ENCODE assay signal across 9 cellular contexts in genomic region chr17:2179615-2180295, GRCh38.
DNase-seq lines count a peak whose midpoint lies in the region; ATAC-seq and TF ChIP-seq lines count a peak whose summit lies in the region.
"Had no signal": no experiment of that assay in that cellular context is flagged by ENCODE, and none has a peak within 500 bp of the region (broad histone marks: within the 10 kb centered on the region; RNA-seq: fewer than 3 reads in every experiment).

No MANE protein-coding gene starts in this region.

- 0 out of 2 replicates have a peak, but pooled peaks cover 3% of the 10 kb centered on the region for H3K36me3 ChIP-seq in Caco-2 (ENCODE audit: control insufficient read depth, insufficient read depth, low read length)
- H3K36me3 ChIP-seq in RWPE2 (ENCODE audit: low read depth): no peaks in the 10 kb centered on the region
- no peaks in the 10 kb centered on the region for H3K36me3 ChIP-seq in psoas muscle (ENCODE audit: insufficient read depth in 1 of 2, low read depth in 1 of 2)

- H3K36me3 Mint-ChIP-seq in Caco-2 (ENCODE audit: insufficient read depth, unreplicated experiment): peaks cover 6% of the 10 kb centered on the region
- H3K36me3 Mint-ChIP-seq in activated CD4-positive, alpha-beta T cell treated with anti-CD3 and anti-CD28 coated beads for 36 hours (ENCODE audit: low read depth): peaks cover 6% of the 10 kb centered on the region

- WGBS in psoas muscle, 3 donors: 5 to 6% (median 5%) methylated on average over 9 of the region's 9 CpGs

- peaks cover 23% of the 10 kb centered on the region for H3K4me1 ChIP-seq in Caco-2
- peaks cover 48% of the 10 kb centered on the region for H3K4me1 ChIP-seq in RWPE2 (ENCODE audit: insufficient read depth, poor library complexity, severe bottlenecking)
- peaks cover 75% of the 10 kb centered on the region for H3K4me1 ChIP-seq in psoas muscle

- H3K27ac ChIP-seq in RWPE2 (ENCODE audit: poor library complexity, severe bottlenecking) (no peak overlapping the region), psoas muscle (peak overlapping the region; percentile 84)

- POLR2A ChIA-PET in Caco-2 (lab: Charles Lee): no interaction called here
- POLR2A ChIA-PET in activated CD4-positive, alpha-beta T cell treated with anti-CD3 and anti-CD28 coated beads for 36 hours (lab: Charles Lee): interaction anchor here (0.6 kb wide), 1 partner anchor 125 kb away, joined by 8 read pairs; no protein-coding TSS in a partner anchor

- no peak overlapping the region for H3K4me3 ChIP-seq in Caco-2 (ENCODE audit: low read depth, low read length)
- H3K4me3 ChIP-seq in RWPE2 (ENCODE audit: severe bottlenecking): no peak overlapping the region
- no peak overlapping the region for H3K4me3 ChIP-seq in foreskin fibroblast (ENCODE audit: low read depth in 1 of 2, low read length in 2 of 2)
- no peak overlapping the region for H3K4me3 ChIP-seq in psoas muscle
- H3K4me3 ChIP-seq: GM12878 had no signal

- no TSS peak for BruUV-seq in Caco-2 (replicated peaks; lab: Mats Ljungman, UMichigan)

- no peaks in the 10 kb centered on the region for H3K27me3 ChIP-seq in Caco-2 (replicated peaks; ENCODE audit: control insufficient read depth, insufficient read depth, low read length)
- H3K27me3 ChIP-seq in RWPE2 (ENCODE audit: insufficient read depth, poor library complexity, severe bottlenecking): no peaks in the 10 kb centered on the region
- H3K27me3 ChIP-seq in psoas muscle (ENCODE audit: insufficient read depth in 3 of 3, low read length in 2 of 3): no peaks in the 10 kb centered on the region

- H3K9me3 Mint-ChIP-seq in Caco-2 (ENCODE audit: unreplicated experiment): no peaks in the 10 kb centered on the region
- no peaks in the 10 kb centered on the region for H3K9me3 Mint-ChIP-seq in activated CD4-positive, alpha-beta T cell treated with anti-CD3 and anti-CD28 coated beads for 36 hours (ENCODE audit: low read depth)

- no peak overlapping the region for H3K4me3 Mint-ChIP-seq in Caco-2 (ENCODE audit: unreplicated experiment)
- H3K4me3 Mint-ChIP-seq in activated CD4-positive, alpha-beta T cell treated with anti-CD3 and anti-CD28 coated beads for 36 hours: no peak overlapping the region

- intact Hi-C loops in Caco-2 (cut with micrococcal nuclease; ENCODE audit: unreplicated experiment): no loop called here
- intact Hi-C loops in psoas muscle (cut with DNase I): loop anchor here (5.0 kb wide), 2 partner anchors 33 to 58 kb away; no protein-coding TSS in a partner anchor
- intact Hi-C loops in activated CD4-positive, alpha-beta T cell treated with anti-CD3 and anti-CD28 coated beads for 36 hours (cut with DNase I, micrococcal nuclease): loop anchor here in 1 of 2 experiments (5.0 kb wide), 1 partner anchor 122 kb away; the partner anchor contains the start of gene HIC1

- no peaks in the 10 kb centered on the region for H3K9me3 ChIP-seq in Caco-2
- no peaks in the 10 kb centered on the region for H3K9me3 ChIP-seq in RWPE2 (ENCODE audit: severe bottlenecking)
- no peaks in the 10 kb centered on the region for H3K9me3 ChIP-seq in psoas muscle

- CTCF ChIA-PET in Caco-2 (lab: Charles Lee): no interaction called here
- CTCF ChIA-PET in activated CD4-positive, alpha-beta T cell treated with anti-CD3 and anti-CD28 coated beads for 36 hours (lab: Charles Lee): interaction anchor here (2.7 kb wide), 1 partner anchor 65 kb away, joined by 15 read pairs; no protein-coding TSS in a partner anchor

- peak; percentile 7; the same call in 1 of the 3 replicates for ATAC-seq in RWPE2 (ENCODE audit: low read depth)
- peak; percentile 64 to 86 (median 71) for ATAC-seq in psoas muscle
- ATAC-seq in HG03460 (IDR thresholded peaks at IDR 0.05; ENCODE audit: unreplicated experiment): no peak
- ATAC-seq in activated CD4-positive, alpha-beta T cell treated with anti-CD3 and anti-CD28 coated beads for 36 hours: no peak
- ATAC-seq: GM12878 had no signal

- no peak for TF ChIP-seq CTCF in Caco-2 (IDR thresholded peaks at IDR 0.05; ENCODE audit: insufficient read depth in 1 of 2, low read depth in 1 of 2, low read length in 1 of 2, severe bottlenecking in 1 of 2, unreplicated experiment in 1 of 2)
- TF ChIP-seq CTCF in RWPE2 (IDR thresholded peaks at IDR 0.05; ENCODE audit: poor library complexity, severe bottlenecking): no peak
- TF ChIP-seq CTCF in foreskin fibroblast (IDR thresholded peaks at IDR 0.05; ENCODE audit: low read depth, low read length): no peak
- TF ChIP-seq CTCF in psoas muscle (IDR thresholded peaks at IDR 0.05): no peak

- H3K4me1 Mint-ChIP-seq in Caco-2 (ENCODE audit: low read depth, unreplicated experiment): peaks cover 19% of the 10 kb centered on the region
- H3K4me1 Mint-ChIP-seq in activated CD4-positive, alpha-beta T cell treated with anti-CD3 and anti-CD28 coated beads for 36 hours: no peaks in the 10 kb centered on the region

- no peak for DNase-seq in Caco-2
- DNase-seq in RWPE2 (ENCODE audit: low spot score): no peak
- DNase-seq in foreskin fibroblast: peak; percentile 96 to 98
- DNase-seq in psoas muscle: peak; percentile 78 to 83
- DNase-seq in activated CD4-positive, alpha-beta T cell treated with anti-CD3 and anti-CD28 coated beads, Interleukin-2, amount 50 U/mL, for 4 hours: no peak
- DNase-seq in GM19240 (ENCODE audit: insufficient read length, low spot score): no peak
- DNase-seq in activated CD4-positive, alpha-beta T cell treated with anti-CD3 and anti-CD28 coated beads for 36 hours: no peak

- H3K27ac Mint-ChIP-seq in Caco-2 (ENCODE audit: unreplicated experiment): peak overlapping the region; percentile 26
- no peak overlapping the region for H3K27ac Mint-ChIP-seq in activated CD4-positive, alpha-beta T cell treated with anti-CD3 and anti-CD28 coated beads for 36 hours

- no peaks in the 10 kb centered on the region for H3K27me3 Mint-ChIP-seq in Caco-2 (ENCODE audit: insufficient read depth, unreplicated experiment)
- no peaks in the 10 kb centered on the region for H3K27me3 Mint-ChIP-seq in activated CD4-positive, alpha-beta T cell treated with anti-CD3 and anti-CD28 coated beads for 36 hours

Comparison
In these comparisons a context has a peak if more than half of its experiments do, and no peak if none do; other contexts are left out.
1. DNase-seq: peak in foreskin fibroblast (2 of 2) and psoas muscle (2 of 2); none in Caco-2 (0 of 2), RWPE2 (single experiment), activated CD4-positive, alpha-beta T cell treated with anti-CD3 and anti-CD28 coated beads, Interleukin-2, amount 50 U/mL, for 4 hours (0 of 2), GM19240 (single experiment) and activated CD4-positive, alpha-beta T cell treated with anti-CD3 and anti-CD28 coated beads for 36 hours (single experiment).
2. ATAC-seq: peak in RWPE2 (single experiment) and psoas muscle (4 of 4); none in HG03460 (single experiment) and activated CD4-positive, alpha-beta T cell treated with anti-CD3 and anti-CD28 coated beads for 36 hours (single experiment).